ENCODE assay signal across 11 cellular contexts in the genomic region with DNA sequence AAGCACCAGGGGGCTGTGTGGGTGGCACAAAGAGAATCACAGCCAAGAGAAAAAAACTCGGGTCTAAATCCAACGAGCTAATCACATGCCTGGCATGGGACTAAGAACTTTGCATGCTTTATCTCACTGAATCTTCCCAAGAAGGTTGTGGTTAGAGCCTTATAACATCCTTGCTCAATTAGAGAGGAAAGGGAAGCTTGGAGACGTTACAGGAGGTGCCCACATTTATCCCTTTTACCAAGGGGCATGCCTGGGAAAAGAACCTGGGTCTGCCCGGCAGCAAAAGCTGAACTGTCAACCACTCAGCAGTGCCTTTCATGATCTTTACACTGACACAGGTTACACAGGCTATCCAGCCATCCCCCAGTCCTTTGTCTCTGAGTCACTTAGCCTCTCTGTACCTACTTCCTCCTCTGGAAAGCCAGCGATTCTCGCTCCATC.
DNase-seq lines count a peak whose midpoint lies in the region; ATAC-seq lines count a peak whose summit lies in the region.
"Had no signal": no experiment of that assay in that cellular context is flagged by ENCODE, and none has a peak within 500 bp of the region (broad histone marks: within the 10 kb centered on the region; RNA-seq: fewer than 3 reads in every experiment).

No MANE protein-coding gene starts in this region.

- H3K4me1 ChIP-seq in adipocyte (ENCODE audit: control insufficient read depth, insufficient read depth, low read length) (peaks cover 29% of the 10 kb centered on the region), skeletal muscle satellite cell (ENCODE audit: control insufficient read depth, insufficient read depth, low read length) (peaks cover 45% of the 10 kb centered on the region)

- H3K27me3 ChIP-seq in adipocyte (replicated peaks; ENCODE audit: control insufficient read depth, insufficient read depth, low read length) (no peaks in the 10 kb centered on the region), skeletal muscle satellite cell (ENCODE audit: control insufficient read depth, insufficient read depth, low read length) (no peaks in the 10 kb centered on the region)

- DNase-seq in adipocyte (ENCODE audit: low read depth) (peak; percentile 18), NCI-H526 (lab: John Stamatoyannopoulos, UW) (no peak), OCI-M2 (lab: John Stamatoyannopoulos, UW; ENCODE audit: unreplicated experiment) (no peak), sciatic nerve (ENCODE audit: low spot score) (no peak), NCI-H1436 treated with DMSO at 0.1 percent for 48 hours (lab: John Stamatoyannopoulos, UW) (no peak)
- DNase-seq: NCI-H187 treated with DMSO at 0.1 percent for 48 hours, T1000 had no signal

- peaks cover 39% of the 10 kb centered on the region for H3K36me3 ChIP-seq in adipocyte (ENCODE audit: control insufficient read depth, insufficient read depth, low read length, severe bottlenecking)
- no peaks in the 10 kb centered on the region for H3K36me3 ChIP-seq in skeletal muscle satellite cell (ENCODE audit: insufficient read depth, low read length)

- no peaks in the 10 kb centered on the region for H3K9me3 ChIP-seq in adipocyte (ENCODE audit: control insufficient read depth, low read length)
- H3K9me3 ChIP-seq in skeletal muscle satellite cell (replicated peaks; ENCODE audit: low read length): no peaks in the 10 kb centered on the region
- H3K9me3 ChIP-seq: thoracic aorta had no signal

- ATAC-seq in GM18868 (IDR thresholded peaks at IDR 0.05; ENCODE audit: unreplicated experiment): peak; percentile 76
- ATAC-seq in HG03103 (IDR thresholded peaks at IDR 0.05; ENCODE audit: low read depth, unreplicated experiment): peak; percentile 80
- no peak for ATAC-seq in sciatic nerve

- H3K4me3 ChIP-seq in adipocyte (ENCODE audit: low read length): no peak overlapping the region
- H3K4me3 ChIP-seq in skeletal muscle satellite cell (ENCODE audit: low read length): no peak overlapping the region
- H3K4me3 ChIP-seq: thoracic aorta had no signal

- H3K9ac ChIP-seq in adipocyte (ENCODE audit: low read length): no peak overlapping the region
- peak overlapping the region; percentile 21 for H3K9ac ChIP-seq in skeletal muscle satellite cell (ENCODE audit: low read depth, low read length)

- peak overlapping the region; percentile 27 for H3K4me2 ChIP-seq in skeletal muscle satellite cell (ENCODE audit: low read length)

- intact Hi-C loops in sciatic nerve (cut with DNase I): loop anchor here (2.0 kb wide), 1 partner anchor 116 kb away; no protein-coding TSS in a partner anchor
